19 cellular contexts compared by ENCODE assay signal in genomic region chr7:135372222-135372621, GRCh38.
DNase-seq lines count a peak whose midpoint lies in the region; ATAC-seq, FAIRE-seq and TF ChIP-seq lines count a peak whose summit lies in the region.
"Had no signal": no experiment of that assay in that cellular context is flagged by ENCODE, and none has a peak within 500 bp of the region (broad histone marks: within the 10 kb centered on the region; RNA-seq: fewer than 3 reads in every experiment).

No MANE protein-coding gene starts in this region.

- no peaks in the 10 kb centered on the region for H3K79me2 ChIP-seq in HepG2 (ENCODE audit: insufficient read depth, low read length)

- POLR2A ChIA-PET in HepG2 (lab: Yijun Ruan, JAX), result interaction anchor here (0.6 kb wide), 1 partner anchor 54 kb away, joined by 3 read pairs; no protein-coding TSS in a partner anchor

- no peaks in the 10 kb centered on the region for H4K20me1 ChIP-seq in HepG2 (ENCODE audit: insufficient read depth, low read length)
- H4K20me1 ChIP-seq: BLaER1 had no signal

- TF ChIP-seq CTCF in HepG2 (CRISPR knock-in tag; IDR thresholded peaks at IDR 0.05), result no peak

- H3K4me3 ChIP-seq in HepG2 (replicated peaks in 1 of 3; ENCODE audit: insufficient read depth in 1 of 3, low read depth in 2 of 3, low read length in 3 of 3), result no peak overlapping the region
- H3K4me3 ChIP-seq: BLaER1, GM12878 had no signal

- no peaks in the 10 kb centered on the region for H3K9me3 ChIP-seq in HepG2 (ENCODE audit: low read length)
- H3K9me3 ChIP-seq: BLaER1 had no signal

- no peak for TF ChIP-seq EP300 in HepG2 (IDR thresholded peaks at IDR 0.05; ENCODE audit: low read depth in 2 of 2, low read length in 2 of 2)
- no peak for TF ChIP-seq EP300 in HepG2 (CRISPR knock-in tag; IDR thresholded peaks at IDR 0.05; ENCODE audit: borderline replicate concordance)

- no peak overlapping the region for H2AFZ ChIP-seq in HepG2 (ENCODE audit: low read length)

- intact Hi-C loops in HepG2 (cut with micrococcal nuclease; ENCODE audit: unreplicated experiment), result no loop called here

- FAIRE-seq in HepG2 (lab: Jason Lieb, UNC), result no peak
- FAIRE-seq: GM12878, GM19239, H1, HTR-8/SVneo had no signal

- no peak for TF ChIP-seq POLR2A in HepG2 (IDR thresholded peaks at IDR 0.05; ENCODE audit: insufficient read depth in 1 of 2, low read depth in 2 of 2, low read length in 2 of 2)

- H3K4me1 ChIP-seq in HepG2 (ENCODE audit: insufficient read depth, low read length), result peaks cover 19% of the 10 kb centered on the region
- H3K4me1 ChIP-seq: BLaER1 had no signal

- DNase-seq in HuH-7 (ENCODE audit: low spot score), result peak; percentile 9
- DNase-seq in fibroblast of gingiva (ENCODE audit: low read depth), result peak; percentile 50
- DNase-seq in HepG2 (ENCODE audit: low spot score), result peak; percentile 36
- DNase-seq in SK-N-DZ (ENCODE audit: low spot score), result no peak
- no peak for DNase-seq in T-helper 9 cell
- DNase-seq: AML-193; CD8-positive, alpha-beta memory T cell; COR-L47; DMS 273 treated with DMSO at 0.1 percent for 48 hours; DMS53; DND-41; EL; H9 had no signal

- no peak overlapping the region for H3K4me2 ChIP-seq in HepG2 (ENCODE audit: low read depth, low read length)
- H3K4me2 ChIP-seq: BLaER1 had no signal

- BruUV-seq in HepG2 (replicated peaks; lab: Mats Ljungman, UMichigan), result no TSS peak

- no peak overlapping the region for H3K9ac ChIP-seq in HepG2 (ENCODE audit: insufficient read depth, low read depth, low read length)
- H3K9ac ChIP-seq: BLaER1 had no signal

- no peak overlapping the region for H3K27ac ChIP-seq in HepG2 (ENCODE audit: extremely low read length, insufficient read depth, low read length)
- H3K27ac ChIP-seq: BLaER1 had no signal

- 72% methylated on average over 10 of the region's 10 CpGs for WGBS in HepG2 (ENCODE audit: low lambda C conversion rate)

- H3K36me3 ChIP-seq in HepG2 (replicated peaks in 1 of 2; ENCODE audit: control insufficient read depth in 1 of 2, insufficient read depth in 2 of 2, low read length in 2 of 2), result no peaks in the 10 kb centered on the region

- peak; percentile 75 for ATAC-seq in HepG2
- no peak for ATAC-seq in GM18909 (IDR thresholded peaks at IDR 0.05; ENCODE audit: poor library complexity, unreplicated experiment)
- ATAC-seq: GM12878 had no signal

- CTCF ChIA-PET in HepG2 (lab: Yijun Ruan, JAX; ENCODE audit: low intra/inter-chr PET ratio, low total read pairs), result no interaction called here

- in situ Hi-C loops in HepG2 (cut with HindIII; ENCODE audit: extremely low pct_ligation_motif_present, low pct_unique_long_range_greater_than_20kb), result no loop called here

- no peaks in the 10 kb centered on the region for H3K27me3 ChIP-seq in HepG2 (ENCODE audit: control insufficient read depth in 1 of 2, insufficient read depth in 2 of 2, low read length in 2 of 2)
- H3K27me3 ChIP-seq: BLaER1 had no signal

- TF ChIP-seq RAD21 in HepG2 (CRISPR knock-in tag; IDR thresholded peaks at IDR 0.05), result no peak

TF ChIP-seq in HepG2, 621 proteins besides CTCF, POLR2A, EP300 and RAD21 (continues in another document):
- TF ChIP-seq CEBPG (CRISPR knock-in tag; IDR thresholded peaks at IDR 0.05), result no peak
- TF ChIP-seq HOMEZ (CRISPR knock-in tag; IDR thresholded peaks at IDR 0.05; ENCODE audit: low read depth), result peak; percentile 65; the same call in 1 of the 2 replicates
- TF ChIP-seq CEBPB (IDR thresholded peaks at IDR 0.05; ENCODE audit: borderline replicate concordance, low read depth, low read length), result peak; percentile 70
- TF ChIP-seq RARA (CRISPR knock-in tag; IDR thresholded peaks at IDR 0.05), result peak; percentile 46; the same call in 1 of the 2 replicates
- no peak for TF ChIP-seq ARID2 (CRISPR knock-in tag; IDR thresholded peaks at IDR 0.05; ENCODE audit: borderline replicate concordance)
- TF ChIP-seq MXD3 (CRISPR knock-in tag; IDR thresholded peaks at IDR 0.05), result no peak
- TF ChIP-seq ATM (IDR thresholded peaks at IDR 0.05; ENCODE audit: borderline replicate concordance), result no peak
- no peak for TF ChIP-seq ZNF776 (CRISPR knock-in tag; IDR thresholded peaks at IDR 0.05)
- TF ChIP-seq CREB1 (IDR thresholded peaks at IDR 0.05), result no peak
- TF ChIP-seq CREB1 (CRISPR knock-in tag; IDR thresholded peaks at IDR 0.05), result no peak
- TF ChIP-seq NCOR1 (IDR thresholded peaks at IDR 0.05; ENCODE audit: borderline replicate concordance, low read length), result peak; percentile 67; the same call in 1 of the 2 replicates
- TF ChIP-seq FOXA3 (CRISPR knock-in tag; IDR thresholded peaks at IDR 0.05), result peak; percentile 35; the same call in 1 of the 2 replicates
- TF ChIP-seq BCL6 (CRISPR knock-in tag; IDR thresholded peaks at IDR 0.05), result peak; percentile 91
- no peak for TF ChIP-seq KDM1A (CRISPR knock-in tag; IDR thresholded peaks at IDR 0.05)
- no peak for TF ChIP-seq RNF219 (CRISPR knock-in tag; IDR thresholded peaks at IDR 0.05)
- no peak for TF ChIP-seq ZNF451 (CRISPR knock-in tag; IDR thresholded peaks at IDR 0.05)
- 0 out of 2 replicates have a peak, but pooled peaks have one; percentile 20 for TF ChIP-seq GATAD2A (CRISPR knock-in tag; IDR thresholded peaks at IDR 0.05)
- TF ChIP-seq HNF4A (CRISPR knock-in tag; IDR thresholded peaks at IDR 0.05), result peak; percentile 50
- TF ChIP-seq PRDM10 (CRISPR knock-in tag; IDR thresholded peaks at IDR 0.05; ENCODE audit: low read depth), result no peak
- TF ChIP-seq ADNP (CRISPR knock-in tag; IDR thresholded peaks at IDR 0.05), result no peak
- TF ChIP-seq MBD4 (IDR thresholded peaks at IDR 0.05; ENCODE audit: borderline replicate concordance, low read length), result no peak
- peak; percentile 74 for TF ChIP-seq SKI (IDR thresholded peaks at IDR 0.05; ENCODE audit: partially characterized antibody)

Comparison
In these comparisons a context has a peak if more than half of its experiments do, and no peak if none do; other contexts are left out.
1. DNase-seq: peak in HuH-7 (single experiment), fibroblast of gingiva (single experiment) and HepG2 (single experiment); none in SK-N-DZ (single experiment) and T-helper 9 cell (single experiment).